Comparison of ENCODE assay signal across 26 cellular contexts in the genomic region with DNA sequence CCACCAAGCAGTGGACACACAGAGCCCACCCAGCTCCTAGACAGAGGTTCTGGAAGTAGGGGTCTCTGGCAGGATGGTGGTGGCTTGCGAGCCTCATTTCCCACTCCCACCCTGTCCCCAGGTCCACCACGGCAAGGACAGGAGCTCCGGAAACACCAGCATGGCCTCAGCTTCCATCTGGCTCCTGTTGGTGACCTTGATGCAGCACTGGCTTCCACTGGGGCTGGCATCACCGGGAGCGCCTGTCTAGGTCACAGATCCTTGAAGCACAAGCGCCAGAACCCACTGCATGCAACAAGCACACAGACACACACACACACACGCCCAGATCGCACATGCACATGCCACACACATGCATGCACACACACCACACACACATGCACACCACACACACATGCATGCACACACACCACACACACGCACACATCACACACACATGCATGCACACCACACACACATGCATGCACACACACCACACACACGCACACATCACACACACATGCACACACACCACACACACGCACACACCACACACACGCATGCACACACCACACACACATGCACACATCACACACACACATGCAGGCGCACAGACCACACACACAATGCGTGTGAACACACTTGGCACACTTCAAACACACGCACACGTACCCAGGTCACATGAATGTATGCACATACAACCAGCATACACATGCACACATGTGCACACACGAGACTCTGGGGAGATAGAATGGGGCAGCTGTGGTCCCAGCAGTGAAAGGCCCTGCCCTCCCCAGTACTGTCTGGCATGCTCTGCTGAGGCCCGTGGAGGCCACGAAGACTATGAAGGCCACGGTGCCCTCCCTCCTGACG.
DNase-seq lines count a peak whose midpoint lies in the region; ATAC-seq and TF ChIP-seq lines count a peak whose summit lies in the region.
"Had no signal": no experiment of that assay in that cellular context is flagged by ENCODE, and none has a peak within 500 bp of the region (broad histone marks: within the 10 kb centered on the region; RNA-seq: fewer than 3 reads in every experiment).

No MANE protein-coding gene starts in this region.

- H3K4ac ChIP-seq in IMR-90 (ENCODE audit: low read depth, low read length) (no peak overlapping the region), trophoblast cell (ENCODE audit: low read depth, low read length) (no peak overlapping the region)

- H3K4me3 ChIP-seq in IMR-90 (ENCODE audit: insufficient read depth, low read depth, low read length): no peak overlapping the region
- H3K4me3 ChIP-seq in trophoblast cell (ENCODE audit: low read depth, low read length): peak overlapping the region; percentile 42
- H3K4me3 ChIP-seq: A549, prostate gland, SJCRH30, upper lobe of left lung had no signal

- DNase-seq in IMR-90: no peak
- no peak for DNase-seq in glutamatergic neuron
- DNase-seq in trophoblast cell: no peak
- DNase-seq in activated CD8-positive, alpha-beta memory T cell treated with anti-CD3 and anti-CD28 coated beads, Interleukin-2, amount 10 ng/mL, durations not matched to agents 7 days and 5 days: no peak
- DNase-seq in stimulated activated naive CD8-positive, alpha-beta T cell treated with anti-CD3 and anti-CD28 coated beads, Interleukin-15, amount 100 ng/mL, for 72 hours: no peak
- DNase-seq: activated CD8-positive, alpha-beta T cell treated with anti-CD3 and anti-CD28 coated beads, Interleukin-2, amount 10 ng/mL, durations not matched to agents 7 days and 5 days; AML-193; effector CD4-positive, alpha-beta T cell; GDM1; immature natural killer cell; NCI-H446; SJCRH30; stimulated activated CD4-positive, alpha-beta T cell treated with anti-CD3 and anti-CD28 coated beads, Interleukin-4, amount 100 ng/mL, for 1 hour; SW 1271 had no signal

- H3K23ac ChIP-seq in IMR-90 (ENCODE audit: low read depth, low read length) (no peak overlapping the region), trophoblast cell (ENCODE audit: low read length) (no peak overlapping the region)

- no peak overlapping the region for H3K18ac ChIP-seq in IMR-90 (ENCODE audit: low read depth, low read length)
- no peak overlapping the region for H3K18ac ChIP-seq in trophoblast cell (ENCODE audit: low read length)

- H3K36me3 Mint-ChIP-seq in glutamatergic neuron (ENCODE audit: unreplicated experiment): peaks cover 5% of the 10 kb centered on the region
- H3K36me3 Mint-ChIP-seq in activated CD8-positive, alpha-beta memory T cell treated with anti-CD3 and anti-CD28 coated beads, Interleukin-2, amount 10 ng/mL, durations not matched to agents 7 days and 5 days: no peaks in the 10 kb centered on the region
- H3K36me3 Mint-ChIP-seq: activated naive CD8-positive, alpha-beta T cell; immature natural killer cell had no signal

- no peak overlapping the region for H4K12ac ChIP-seq in trophoblast cell (ENCODE audit: low read depth, low read length)

- H3K9me1 ChIP-seq in IMR-90 (ENCODE audit: insufficient read depth, low read length): peaks cover 37% of the 10 kb centered on the region

- 0 out of 2 replicates have a peak overlapping the region, but pooled peaks have one; percentile 44 for H2AK5ac ChIP-seq in IMR-90 (ENCODE audit: low read depth, low read length)
- H2AK5ac ChIP-seq in trophoblast cell (ENCODE audit: low read length): no peak overlapping the region

- H3K79me1 ChIP-seq in IMR-90 (ENCODE audit: low read depth in 1 of 2, low read length in 2 of 2): peaks cover 16 to 36% of the 10 kb centered on the region in 2 experiments
- no peaks in the 10 kb centered on the region for H3K79me1 ChIP-seq in trophoblast cell (ENCODE audit: low read length)

- no peak overlapping the region for H3K4me3 Mint-ChIP-seq in glutamatergic neuron (ENCODE audit: unreplicated experiment)
- no peak overlapping the region for H3K4me3 Mint-ChIP-seq in activated CD8-positive, alpha-beta memory T cell treated with anti-CD3 and anti-CD28 coated beads, Interleukin-2, amount 10 ng/mL, durations not matched to agents 7 days and 5 days
- H3K4me3 Mint-ChIP-seq in stimulated activated naive CD8-positive, alpha-beta T cell treated with anti-CD3 and anti-CD28 coated beads, Interleukin-15, amount 100 ng/mL, for 72 hours: no peak overlapping the region
- H3K4me3 Mint-ChIP-seq: activated CD8-positive, alpha-beta T cell treated with anti-CD3 and anti-CD28 coated beads, Interleukin-2, amount 10 ng/mL, durations not matched to agents 7 days and 5 days; activated naive CD8-positive, alpha-beta T cell; activated T-helper 17 cell treated with anti-CD3 and anti-CD28 coated beads, Interleukin-2, amount 50 U/mL, for 72 hours; CD4-positive, alpha-beta T cell; IgD-negative memory B cell; immature natural killer cell had no signal

- dilution Hi-C loops in IMR-90 (cut with HindIII; ENCODE audit: low sequenced_read_pairs, unreplicated experiment): no loop called here

- H2BK120ac ChIP-seq in IMR-90 (ENCODE audit: low read depth, low read length) (no peak overlapping the region), trophoblast cell (ENCODE audit: insufficient read depth, low read length, poor library complexity) (no peak overlapping the region)

- no peak overlapping the region for H2BK12ac ChIP-seq in trophoblast cell (ENCODE audit: low read length)

- TF ChIP-seq POLR2A in IMR-90 (IDR thresholded peaks at IDR 0.05; ENCODE audit: low read depth, low read length): no peak

- peaks cover 14% of the 10 kb centered on the region; the same call in 1 of the 2 replicates for H4K20me1 ChIP-seq in IMR-90 (ENCODE audit: insufficient read depth, low read length)

- no peak for TF ChIP-seq CTCF in C4-2B (conservative IDR thresholded peaks at IDR 0.05)
- TF ChIP-seq CTCF in IMR-90 (conservative IDR thresholded peaks at IDR 0.05; ENCODE audit: low read depth, low read length): no peak
- no peak for TF ChIP-seq CTCF in glutamatergic neuron (IDR thresholded peaks at IDR 0.05; ENCODE audit: partially characterized antibody, unreplicated experiment)

- H4K8ac ChIP-seq in IMR-90 (ENCODE audit: low read depth in 2 of 2, low read length in 2 of 2): no peak overlapping the region
- no peak overlapping the region for H4K8ac ChIP-seq in trophoblast cell (ENCODE audit: low read depth, low read length)

- peaks cover 7% of the 10 kb centered on the region for H3K27me3 Mint-ChIP-seq in glutamatergic neuron (ENCODE audit: unreplicated experiment)
- H3K27me3 Mint-ChIP-seq in activated CD8-positive, alpha-beta memory T cell treated with anti-CD3 and anti-CD28 coated beads, Interleukin-2, amount 10 ng/mL, durations not matched to agents 7 days and 5 days: no peaks in the 10 kb centered on the region
- peaks cover 19% of the 10 kb centered on the region for H3K27me3 Mint-ChIP-seq in stimulated activated naive CD8-positive, alpha-beta T cell treated with anti-CD3 and anti-CD28 coated beads, Interleukin-15, amount 100 ng/mL, for 72 hours
- H3K27me3 Mint-ChIP-seq: activated naive CD8-positive, alpha-beta T cell had no signal

- H2AFZ ChIP-seq in IMR-90 (replicated peaks; ENCODE audit: low read length, poor library complexity) (no peak overlapping the region), trophoblast cell (ENCODE audit: insufficient read depth, low read length, poor library complexity) (no peak overlapping the region)

- H3K9me3 ChIP-seq in IMR-90 (ENCODE audit: control insufficient read depth, insufficient read depth, low read length): peaks cover 3% of the 10 kb centered on the region; the same call in 1 of the 2 replicates
- peaks cover 12% of the 10 kb centered on the region for H3K9me3 ChIP-seq in trophoblast cell (ENCODE audit: insufficient read depth, low read depth, low read length)
- H3K9me3 ChIP-seq: A549, neutrophil, prostate gland, SJCRH30, upper lobe of left lung had no signal

- H3K36me3 ChIP-seq in IMR-90 (ENCODE audit: control insufficient read depth, insufficient read depth, low read length) (peaks cover 25% of the 10 kb centered on the region), trophoblast cell (ENCODE audit: control insufficient read depth in 1 of 2, insufficient read depth in 2 of 2, low read length in 2 of 2) (no peaks in the 10 kb centered on the region)
- H3K36me3 ChIP-seq: neutrophil, prostate gland, SJCRH30, upper lobe of left lung had no signal

- WGBS in IMR-90 (ENCODE audit: extremely low coverage in 2 of 2, insufficient read length in 1 of 2), 2 experiments: 95% methylated on average over 11 of the region's 21 CpGs; no CpG with 5 or more reads in 1 of the 2 experiments
- WGBS in trophoblast cell (ENCODE audit: extremely low coverage, insufficient coverage, insufficient read length): no CpG with 5 or more reads among the region's 21 CpGs

- no peak for ATAC-seq in IMR-90 (ENCODE audit: low read depth)
- no peak for ATAC-seq in HG02840 (IDR thresholded peaks at IDR 0.05; ENCODE audit: low FRiP score, unreplicated experiment)
- ATAC-seq in activated CD8-positive, alpha-beta memory T cell treated with anti-CD3 and anti-CD28 coated beads, Interleukin-2, amount 10 ng/mL, durations not matched to agents 7 days and 5 days: no peak
- ATAC-seq in stimulated activated naive CD8-positive, alpha-beta T cell treated with anti-CD3 and anti-CD28 coated beads, Interleukin-15, amount 100 ng/mL, for 72 hours: no peak
- ATAC-seq in GM18870 (IDR thresholded peaks at IDR 0.05; ENCODE audit: unreplicated experiment): no peak
- ATAC-seq: activated CD8-positive, alpha-beta T cell treated with anti-CD3 and anti-CD28 coated beads, Interleukin-2, amount 10 ng/mL, durations not matched to agents 7 days and 5 days; activated T-helper 17 cell treated with anti-CD3 and anti-CD28 coated beads, Interleukin-2, amount 50 U/mL, for 72 hours; sciatic nerve had no signal

- no peak overlapping the region for H2BK20ac ChIP-seq in IMR-90 (ENCODE audit: low read depth, low read length)

- no peak overlapping the region for H2BK15ac ChIP-seq in IMR-90 (ENCODE audit: low read depth, low read length)

- CTCF ChIA-PET in IMR-90 (lab: Yijun Ruan, JAX): no interaction called here
- CTCF ChIA-PET in activated CD8-positive, alpha-beta memory T cell treated with anti-CD3 and anti-CD28 coated beads, Interleukin-2, amount 10 ng/mL, durations not matched to agents 7 days and 5 days (lab: Charles Lee): no interaction called here

- H3K4me1 ChIP-seq in IMR-90 (ENCODE audit: control insufficient read depth, insufficient read depth, low read length): peaks cover 13% of the 10 kb centered on the region
- peaks cover 6 to 17% of the 10 kb centered on the region in 2 experiments for H3K4me1 ChIP-seq in trophoblast cell (ENCODE audit: control insufficient read depth in 1 of 2, insufficient read depth in 2 of 2, low read length in 2 of 2)
- H3K4me1 ChIP-seq: prostate gland, SJCRH30 had no signal

- intact Hi-C loops in IMR-90 (cut with micrococcal nuclease): no loop called here

- H3K79me2 ChIP-seq in trophoblast cell (ENCODE audit: control insufficient read depth, insufficient read depth, low read length, poor library complexity): no peaks in the 10 kb centered on the region

- POLR2A ChIA-PET in IMR-90 (lab: Charles Lee; ENCODE audit: unreplicated experiment): no interaction called here

- TF ChIP-seq RAD21 in IMR-90 (IDR thresholded peaks at IDR 0.05; ENCODE audit: low read length): no peak

- no TSS peak for BruUV-seq in IMR-90 (replicated peaks; lab: Mats Ljungman, UMichigan)

- no peaks in the 10 kb centered on the region for H3K4me1 Mint-ChIP-seq in glutamatergic neuron (ENCODE audit: low read depth, unreplicated experiment)
- H3K4me1 Mint-ChIP-seq in activated CD8-positive, alpha-beta memory T cell treated with anti-CD3 and anti-CD28 coated beads, Interleukin-2, amount 10 ng/mL, durations not matched to agents 7 days and 5 days: no peaks in the 10 kb centered on the region
- no peaks in the 10 kb centered on the region for H3K4me1 Mint-ChIP-seq in stimulated activated naive CD8-positive, alpha-beta T cell treated with anti-CD3 and anti-CD28 coated beads, Interleukin-15, amount 100 ng/mL, for 72 hours
- H3K4me1 Mint-ChIP-seq: activated T-helper 17 cell treated with anti-CD3 and anti-CD28 coated beads, Interleukin-2, amount 50 U/mL, for 72 hours had no signal

- in situ Hi-C loops in IMR-90 (cut with MboI; ENCODE audit: low sequenced_read_pairs): no loop called here

- H3K27me3 ChIP-seq in IMR-90 (ENCODE audit: control insufficient read depth, insufficient read depth, low read length) (no peaks in the 10 kb centered on the region), trophoblast cell (ENCODE audit: insufficient read depth, low read length) (no peaks in the 10 kb centered on the region)
- H3K27me3 ChIP-seq: upper lobe of left lung had no signal

- H3K4me2 ChIP-seq in IMR-90 (ENCODE audit: low read depth, low read length) (no peak overlapping the region), trophoblast cell (ENCODE audit: low read length) (no peak overlapping the region)

- peak overlapping the region; percentile 75 for H3K27ac Mint-ChIP-seq in glutamatergic neuron (ENCODE audit: unreplicated experiment)
- no peak overlapping the region for H3K27ac Mint-ChIP-seq in activated CD8-positive, alpha-beta memory T cell treated with anti-CD3 and anti-CD28 coated beads, Interleukin-2, amount 10 ng/mL, durations not matched to agents 7 days and 5 days
- no peak overlapping the region for H3K27ac Mint-ChIP-seq in stimulated activated naive CD8-positive, alpha-beta T cell treated with anti-CD3 and anti-CD28 coated beads, Interleukin-15, amount 100 ng/mL, for 72 hours
- H3K27ac Mint-ChIP-seq: activated CD8-positive, alpha-beta T cell treated with anti-CD3 and anti-CD28 coated beads, Interleukin-2, amount 10 ng/mL, durations not matched to agents 7 days and 5 days; activated naive CD8-positive, alpha-beta T cell; activated T-helper 17 cell treated with anti-CD3 and anti-CD28 coated beads, Interleukin-2, amount 50 U/mL, for 72 hours; CD4-positive, alpha-beta T cell; immature natural killer cell had no signal

- H3K14ac ChIP-seq in IMR-90 (replicated peaks; ENCODE audit: low read depth, low read length): no peak overlapping the region
- no peak overlapping the region for H3K14ac ChIP-seq in trophoblast cell (ENCODE audit: low read length)

- peaks cover 2% of the 10 kb centered on the region for H3K9me3 Mint-ChIP-seq in glutamatergic neuron (ENCODE audit: unreplicated experiment)
- H3K9me3 Mint-ChIP-seq in activated CD8-positive, alpha-beta memory T cell treated with anti-CD3 and anti-CD28 coated beads, Interleukin-2, amount 10 ng/mL, durations not matched to agents 7 days and 5 days (ENCODE audit: low read depth): peaks cover 4% of the 10 kb centered on the region
- no peaks in the 10 kb centered on the region for H3K9me3 Mint-ChIP-seq in stimulated activated naive CD8-positive, alpha-beta T cell treated with anti-CD3 and anti-CD28 coated beads, Interleukin-15, amount 100 ng/mL, for 72 hours
- H3K9me3 Mint-ChIP-seq: activated T-helper 17 cell treated with anti-CD3 and anti-CD28 coated beads, Interleukin-2, amount 50 U/mL, for 72 hours; CD4-positive, alpha-beta T cell; IgD-negative memory B cell; immature natural killer cell had no signal

- H2AK9ac ChIP-seq in IMR-90 (replicated peaks; ENCODE audit: low read depth, low read length, poor library complexity): no peak overlapping the region

- H3K27ac ChIP-seq in C4-2B (peak overlapping the region; percentile 51), IMR-90 (ENCODE audit: insufficient read depth, low read length) (no peak overlapping the region), trophoblast cell (ENCODE audit: low read depth, low read length) (no peak overlapping the region)
- H3K27ac ChIP-seq: neutrophil, prostate gland, SJCRH30, upper lobe of left lung had no signal

- H2BK5ac ChIP-seq in IMR-90 (ENCODE audit: low read depth, low read length, poor library complexity, severe bottlenecking): no peak overlapping the region
- H2BK5ac ChIP-seq in trophoblast cell (ENCODE audit: low read depth, low read length, poor library complexity): no peak overlapping the region

- no peak overlapping the region for H4K5ac ChIP-seq in IMR-90 (ENCODE audit: low read depth, low read length)

- H3K9ac ChIP-seq in IMR-90 (ENCODE audit: low read depth, low read length) (no peak overlapping the region), trophoblast cell (ENCODE audit: low read length) (no peak overlapping the region)

- H3K56ac ChIP-seq in IMR-90 (ENCODE audit: extremely low read depth, insufficient read depth, low read length): no peak overlapping the region

- no peak overlapping the region; the same call in 1 of the 2 replicates for H4K91ac ChIP-seq in IMR-90 (ENCODE audit: insufficient read depth, low read depth, low read length)
- no peak overlapping the region for H4K91ac ChIP-seq in trophoblast cell (ENCODE audit: low read depth, low read length)
